ENCODE assay signal across 19 cellular contexts in genomic region chr18:10065296-10065695, GRCh38.
A peak's percentile ranks its signal among the peaks of the same experiment; 100 is the strongest.
DNase-seq lines count a peak whose midpoint lies in the region; ATAC-seq and TF ChIP-seq lines count a peak whose summit lies in the region.
"Had no signal": no experiment of that assay in that cellular context is flagged by ENCODE, and none has a peak within 500 bp of the region (broad histone marks: within the 10 kb centered on the region; RNA-seq: fewer than 3 reads in every experiment).

No MANE protein-coding gene starts in this region.

- H3K4me3 Mint-ChIP-seq in GM23338 = no peak overlapping the region
- H3K4me3 Mint-ChIP-seq: B cell; CD4-positive, alpha-beta T cell; CD8-positive, alpha-beta T cell had no signal

- H3K27ac ChIP-seq in GM23338 (ENCODE audit: low read depth) (no peak overlapping the region), SK-N-MC (peak overlapping the region; percentile 99), mesenchymal stem cell (ENCODE audit: low read length, poor library complexity, severe bottlenecking) (no peak overlapping the region)
- H3K27ac ChIP-seq: 22Rv1; A549; BLaER1 treated with 17β-estradiol and CSF1 and Interleukin-3, amounts not matched to agents 10 nM and 100 nM; C4-2B had no signal

- ATAC-seq in GM23338 = no peak
- ATAC-seq in GM19328 (IDR thresholded peaks at IDR 0.05; ENCODE audit: unreplicated experiment) = no peak
- ATAC-seq: A549; CD8-positive, alpha-beta T cell had no signal

- H2BK5ac ChIP-seq in mesenchymal stem cell (ENCODE audit: low read depth, low read length, poor library complexity, severe bottlenecking) = no peak overlapping the region

- no peak for DNase-seq in GM23338 (ENCODE audit: low spot score)
- DNase-seq in SK-N-MC (ENCODE audit: low read depth, low spot score) = no peak
- no peak for DNase-seq in mesenchymal stem cell
- peak; percentile 77 for DNase-seq in retina
- no peak for DNase-seq in KG1 (lab: John Stamatoyannopoulos, UW)
- no peak for DNase-seq in T-helper 2 cell
- DNase-seq: AML-193; Caco-2; Calu3; CD4-positive, alpha-beta T cell; CD8-positive, alpha-beta T cell; DMS79 treated with DMSO at 0.1 percent for 48 hours; GF-D8 had no signal

- no peak overlapping the region for H3K23ac ChIP-seq in mesenchymal stem cell (ENCODE audit: low read length in 2 of 2)

- H3K14ac ChIP-seq in mesenchymal stem cell (ENCODE audit: low read length in 2 of 2) = no peak overlapping the region

- peak overlapping the region in 1 of 2 experiments; percentile 75 for H2BK12ac ChIP-seq in mesenchymal stem cell (ENCODE audit: low read length in 2 of 2)

- H3K4me1 Mint-ChIP-seq in GM23338 = peaks cover 40% of the 10 kb centered on the region
- H3K4me1 Mint-ChIP-seq: B cell had no signal

- H3K27me3 ChIP-seq in GM23338 (ENCODE audit: insufficient read depth) (no peaks in the 10 kb centered on the region), mesenchymal stem cell (ENCODE audit: control insufficient read depth in 1 of 2, insufficient read depth in 1 of 2, low read length in 2 of 2) (no peaks in the 10 kb centered on the region)

- no peaks in the 10 kb centered on the region for H3F3A ChIP-seq in GM23338 (replicated peaks; ENCODE audit: low read depth)

- peak overlapping the region; percentile 36 for H2BK15ac ChIP-seq in mesenchymal stem cell (ENCODE audit: low read depth, poor library complexity, severe bottlenecking)

- peak overlapping the region in 1 of 2 experiments; percentile 24 for H3K4ac ChIP-seq in mesenchymal stem cell (ENCODE audit: low read depth in 1 of 2, low read length in 2 of 2)

- H3K9me3 ChIP-seq in SK-N-MC (ENCODE audit: low read depth, low read length) (peaks cover 6% of the 10 kb centered on the region; the same call in 1 of the 2 replicates), mesenchymal stem cell (ENCODE audit: control insufficient read depth, low read length) (no peaks in the 10 kb centered on the region)
- H3K9me3 ChIP-seq: A549, Caco-2 had no signal

- H3K4me2 ChIP-seq in GM23338 = no peak overlapping the region
- no peak overlapping the region for H3K4me2 ChIP-seq in mesenchymal stem cell (ENCODE audit: low read length, poor library complexity, severe bottlenecking)
- H3K4me2 ChIP-seq: A549 had no signal

- no peak overlapping the region for H4K8ac ChIP-seq in mesenchymal stem cell (ENCODE audit: low read length)

- H3K4me1 ChIP-seq in GM23338 (ENCODE audit: insufficient read depth) (0 out of 2 replicates have a peak, but pooled peaks cover 2% of the 10 kb centered on the region), mesenchymal stem cell (ENCODE audit: control insufficient read depth, insufficient read depth, low read depth, low read length) (peaks cover 8% of the 10 kb centered on the region)
- H3K4me1 ChIP-seq: A549, Caco-2 had no signal

- 0 out of 2 replicates have a peak overlapping the region, but pooled peaks have one; percentile 69 for H2AFZ ChIP-seq in GM23338
- H2AFZ ChIP-seq in mesenchymal stem cell (ENCODE audit: low read depth, low read length) = no peak overlapping the region

- WGBS in mesenchymal stem cell = 100% methylated on average over 1 of the region's 2 CpGs

- H4K91ac ChIP-seq in mesenchymal stem cell (ENCODE audit: low read length) = no peak overlapping the region

- no peaks in the 10 kb centered on the region for H4K20me1 ChIP-seq in GM23338 (replicated peaks; ENCODE audit: insufficient read depth)
- H4K20me1 ChIP-seq: BLaER1 treated with 17β-estradiol and CSF1 and Interleukin-3, amounts not matched to agents 10 nM and 100 nM had no signal

- H3K27me3 Mint-ChIP-seq in GM23338 (ENCODE audit: insufficient read depth, low read depth, poor library complexity) = peaks cover 2% of the 10 kb centered on the region

- peak overlapping the region in 1 of 2 experiments; percentile 70 for H3K18ac ChIP-seq in mesenchymal stem cell (ENCODE audit: low read depth in 1 of 2, low read length in 2 of 2)

- no peak overlapping the region for H3K27ac Mint-ChIP-seq in GM23338
- H3K27ac Mint-ChIP-seq: B cell; CD4-positive, alpha-beta T cell; CD8-positive, alpha-beta T cell had no signal

- no peaks in the 10 kb centered on the region for H3K79me1 ChIP-seq in mesenchymal stem cell (replicated peaks; ENCODE audit: low read length, poor library complexity, severe bottlenecking)

- no peak overlapping the region for H2AK5ac ChIP-seq in mesenchymal stem cell (ENCODE audit: low read length, severe bottlenecking)

- no peaks in the 10 kb centered on the region for H3K36me3 Mint-ChIP-seq in GM23338 (ENCODE audit: low read depth)
- H3K36me3 Mint-ChIP-seq: CD8-positive, alpha-beta T cell had no signal

- H3K36me3 ChIP-seq in GM23338 (ENCODE audit: insufficient read depth) (no peaks in the 10 kb centered on the region), SK-N-MC (ENCODE audit: insufficient read depth, low read length) (peaks cover 18% of the 10 kb centered on the region; the same call in 1 of the 2 replicates), mesenchymal stem cell (ENCODE audit: control insufficient read depth in 1 of 2, insufficient read depth in 2 of 2, low read depth in 1 of 2, low read length in 2 of 2) (no peaks in the 10 kb centered on the region)
- H3K36me3 ChIP-seq: BLaER1 treated with 17β-estradiol and CSF1 and Interleukin-3, amounts not matched to agents 10 nM and 100 nM had no signal

- peaks cover 4% of the 10 kb centered on the region; the same call in 1 of the 2 replicates for H3K9me2 ChIP-seq in GM23338 (ENCODE audit: insufficient read depth)

- H3K4me3 ChIP-seq in GM23338 (no peak overlapping the region), SK-N-MC (0 out of 2 replicates have a peak overlapping the region, but pooled peaks have one; percentile 10), mesenchymal stem cell (ENCODE audit: insufficient read depth in 1 of 2, low read depth in 1 of 2, low read length in 2 of 2) (no peak overlapping the region)
- H3K4me3 ChIP-seq: A549; BLaER1 treated with 17β-estradiol and CSF1 and Interleukin-3, amounts not matched to agents 10 nM and 100 nM had no signal

- H3K9ac ChIP-seq in SK-N-MC (ENCODE audit: insufficient read length) (no peak overlapping the region), mesenchymal stem cell (ENCODE audit: low read length) (no peak overlapping the region)
- H3K9ac ChIP-seq: BLaER1 treated with 17β-estradiol and CSF1 and Interleukin-3, amounts not matched to agents 10 nM and 100 nM had no signal

- TF ChIP-seq CTCF in GM23338 (conservative IDR thresholded peaks at IDR 0.05; ENCODE audit: low read depth in 2 of 2) = no peak

- H3K9me3 Mint-ChIP-seq in GM23338 = no peaks in the 10 kb centered on the region
- H3K9me3 Mint-ChIP-seq: CD4-positive, alpha-beta T cell; CD8-positive, alpha-beta T cell had no signal

- H2BK120ac ChIP-seq in mesenchymal stem cell (ENCODE audit: low read depth, low read length) = no peak overlapping the region

- H3K79me2 ChIP-seq in GM23338 (replicated peaks; ENCODE audit: insufficient read depth) = no peaks in the 10 kb centered on the region
